In the genomic region with DNA sequence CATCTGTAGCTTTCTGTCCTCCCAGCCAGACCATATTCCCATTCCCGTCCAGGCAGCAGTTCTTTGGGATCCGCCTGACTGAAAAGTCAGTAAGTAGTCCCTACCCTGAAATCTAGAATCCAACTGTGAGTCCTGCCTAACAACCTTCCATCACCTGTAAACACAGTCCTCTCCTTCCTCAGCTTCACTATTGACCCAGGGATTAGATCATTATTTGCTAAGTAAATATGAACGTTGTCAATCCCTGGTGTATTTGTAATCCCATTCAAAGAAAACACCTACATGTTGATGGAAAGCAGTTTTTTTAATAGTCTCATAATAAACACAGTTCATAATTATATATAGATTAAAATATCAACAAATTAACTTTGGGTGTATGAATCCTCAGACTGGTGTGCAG, we compare ENCODE assay signal across 8 cellular contexts. TPM values are rescaled to one million over a fixed set of nuclear protein-coding genes. Genes with fewer than 3 reads are reported as not detected.
DNase-seq lines count a peak whose midpoint lies in the region; ATAC-seq and TF ChIP-seq lines count a peak whose summit lies in the region.

No MANE protein-coding gene starts in this region.

- no peak for TF ChIP-seq EP300 in neural cell (conservative IDR thresholded peaks at IDR 0.05; ENCODE audit: poor library complexity, severe bottlenecking)

- H4K20me1 ChIP-seq in neural cell (ENCODE audit: insufficient read depth), result no peaks in the 10 kb centered on the region

- H3K4me3 ChIP-seq in GM08714 (ENCODE audit: low read length) (peak overlapping the region; percentile 75), colonic mucosa (peak overlapping the region; percentile 82), neural cell (ENCODE audit: low read length) (peak overlapping the region; percentile 93)

- H3K27ac ChIP-seq in colonic mucosa, result peak overlapping the region; percentile 94
- H3K27ac ChIP-seq in neural cell (ENCODE audit: low read length), result peak overlapping the region; percentile 62

- peaks cover 19% of the 10 kb centered on the region for H3K79me2 ChIP-seq in neural cell (replicated peaks; ENCODE audit: insufficient read depth, low read length)

- H3K9me3 ChIP-seq in colonic mucosa (no peaks in the 10 kb centered on the region), neural cell (ENCODE audit: low read length) (no peaks in the 10 kb centered on the region)

- H3K27me3 ChIP-seq in colonic mucosa (no peaks in the 10 kb centered on the region), neural cell (ENCODE audit: insufficient read depth, low read depth, low read length) (no peaks in the 10 kb centered on the region)

- TF ChIP-seq RAD21 in neural cell (conservative IDR thresholded peaks at IDR 0.05), result no peak

- ATAC-seq in HG02763 (IDR thresholded peaks at IDR 0.05; ENCODE audit: unreplicated experiment), result no peak

- no peaks in the 10 kb centered on the region for H3K4me1 ChIP-seq in colonic mucosa

- intact Hi-C loops in colonic mucosa (cut with DNase I), result no loop called here

- peak overlapping the region; percentile 70 to 81 for H3K9ac ChIP-seq in colonic mucosa (ENCODE audit: low read depth in 2 of 2, low read length in 2 of 2)
- H3K9ac ChIP-seq in neural cell (ENCODE audit: low read length), result peak overlapping the region; percentile 69

- peak; percentile 42 for DNase-seq in NCI-H345 treated with DMSO at 0.1 percent for 48 hours (lab: John Stamatoyannopoulos, UW; ENCODE audit: unreplicated experiment)
- peak; percentile 27 for DNase-seq in colonic mucosa
- no peak for DNase-seq in HCEC 1CT
- no peak for DNase-seq in stimulated activated CD4-positive, alpha-beta T cell treated with anti-CD3 and anti-CD28 coated beads, Interleukin-1b, Interleukin-23, amount 100 ng/mL, for 48 hours
- DNase-seq in GM10266 (ENCODE audit: extremely low spot score), result no peak

- H3K4me2 ChIP-seq in neural cell (ENCODE audit: low read length), result peak overlapping the region; percentile 73

- peak overlapping the region; percentile 73 for H2AFZ ChIP-seq in neural cell (ENCODE audit: low read depth, low read length)

- TF ChIP-seq CTCF in colonic mucosa (IDR thresholded peaks at IDR 0.05) (no peak), neural cell (IDR thresholded peaks at IDR 0.05; ENCODE audit: poor library complexity, severe bottlenecking) (no peak), GM10266 (IDR thresholded peaks at IDR 0.05; ENCODE audit: control insufficient read depth, insufficient read depth, low read depth, missing control alignments) (no peak)

- H3K9me2 ChIP-seq in neural cell (ENCODE audit: insufficient read depth, low read length), result no peaks in the 10 kb centered on the region

- H3F3A ChIP-seq in neural cell (ENCODE audit: insufficient read depth, low read length, poor library complexity, severe bottlenecking), result no peaks in the 10 kb centered on the region

- H3K36me3 ChIP-seq in colonic mucosa (peaks cover 6% of the 10 kb centered on the region), neural cell (ENCODE audit: insufficient read depth, low read length) (no peaks in the 10 kb centered on the region)

TF ChIP-seq in neural cell, 6 proteins besides CTCF, POLR2A, EP300 and RAD21:
- no peak for TF ChIP-seq TAF1 (IDR thresholded peaks at IDR 0.05; ENCODE audit: low read depth)
- no peak for TF ChIP-seq REST (IDR thresholded peaks at IDR 0.05; ENCODE audit: borderline replicate concordance)
- TF ChIP-seq MXI1 (conservative IDR thresholded peaks at IDR 0.05; ENCODE audit: poor library complexity, severe bottlenecking), result no peak
- TF ChIP-seq SMC3 (conservative IDR thresholded peaks at IDR 0.05; ENCODE audit: poor library complexity), result no peak
- no peak for TF ChIP-seq EZH2 (IDR thresholded peaks at IDR 0.05; ENCODE audit: borderline replicate concordance, insufficient read depth, low read length, poor library complexity, severe bottlenecking)
- TF ChIP-seq POLR2AphosphoS5 (IDR thresholded peaks at IDR 0.05), result no peak

RNA-seq across cellular contexts. Expression of gene SAXO2, which starts 0.7 kb away (rescaled TPM):
- total RNA-seq in colonic mucosa, result under 1 TPM; 0.67 to 0.93 TPM
- polyA plus RNA-seq in neural cell, result 4.0 and 8.6 TPM in 2 replicates
- 3.8 and 7.3 TPM in 2 replicates for polyA minus RNA-seq in neural cell

RNA-seq across cellular contexts. Expression of gene EFL1, which starts 0.8 kb away (rescaled TPM):
- 10 to 100 TPM; 27.4 to 38.9 TPM for total RNA-seq in colonic mucosa
- 16.8 and 23.7 TPM in 2 replicates for polyA plus RNA-seq in neural cell
- 27.8 and 36.5 TPM in 2 replicates for polyA minus RNA-seq in neural cell

Comparison
In these comparisons a context has a peak if more than half of its experiments do, and no peak if none do; other contexts are left out.
1. DNase-seq: peak in NCI-H345 treated with DMSO at 0.1 percent for 48 hours (single experiment) and colonic mucosa (single experiment); none in HCEC 1CT (single experiment), stimulated activated CD4-positive, alpha-beta T cell treated with anti-CD3 and anti-CD28 coated beads, Interleukin-1b, Interleukin-23, amount 100 ng/mL, for 48 hours (single experiment) and GM10266 (single experiment).
2. Peak in every context shown above with its lines, with median percentiles within 50 percentile points of each other: H3K4me3 ChIP-seq.